In genomic region chr11:41320233-41320993, GRCh38 we compare ENCODE assay signal across 25 cellular contexts.
DNase-seq lines count a peak whose midpoint lies in the region; ATAC-seq and TF ChIP-seq lines count a peak whose summit lies in the region.
"Had no signal": no experiment of that assay in that cellular context is flagged by ENCODE, and none has a peak within 500 bp of the region (broad histone marks: within the 10 kb centered on the region; RNA-seq: fewer than 3 reads in every experiment).

No MANE protein-coding gene starts in this region.

- no peaks in the 10 kb centered on the region for H3K9me3 ChIP-seq in PC-3 (ENCODE audit: low read length)
- H3K9me3 ChIP-seq: BLaER1 treated with 17β-estradiol and CSF1 and Interleukin-3, amounts not matched to agents 10 nM and 100 nM; breast epithelium; ovary; upper lobe of right lung had no signal

- BruUV-seq in PC-3 (replicated peaks; lab: Mats Ljungman, UMichigan), result no TSS peak

- CTCF ChIA-PET in PC-3 (lab: Charles Lee), result no interaction called here

- no peaks in the 10 kb centered on the region for H3K4me1 ChIP-seq in PC-3 (ENCODE audit: insufficient read depth, low read length)
- H3K4me1 ChIP-seq: breast epithelium, upper lobe of right lung had no signal

- no peaks in the 10 kb centered on the region for H3K9me2 ChIP-seq in PC-3 (replicated peaks; ENCODE audit: low read length)

- no peaks in the 10 kb centered on the region for H3K27me3 ChIP-seq in PC-3 (ENCODE audit: low read length)
- H3K27me3 ChIP-seq: BLaER1 treated with 17β-estradiol and CSF1 and Interleukin-3, amounts not matched to agents 10 nM and 100 nM; breast epithelium; ovary; upper lobe of right lung had no signal

- H3K9ac ChIP-seq in PC-3 (ENCODE audit: low read length), result no peak overlapping the region
- H3K9ac ChIP-seq: BLaER1 treated with 17β-estradiol and CSF1 and Interleukin-3, amounts not matched to agents 10 nM and 100 nM had no signal

- H4K20me1 ChIP-seq in PC-3 (ENCODE audit: low read length), result no peaks in the 10 kb centered on the region
- H4K20me1 ChIP-seq: BLaER1 treated with 17β-estradiol and CSF1 and Interleukin-3, amounts not matched to agents 10 nM and 100 nM had no signal

- H3K4me2 ChIP-seq in PC-3 (ENCODE audit: low read length), result no peak overlapping the region

- POLR2A ChIA-PET in PC-3 (lab: Charles Lee; ENCODE audit: unreplicated experiment), result no interaction called here

- no peak overlapping the region for H3K27ac ChIP-seq in PC-3 (ENCODE audit: low read length)
- H3K27ac ChIP-seq: BLaER1 treated with 17β-estradiol and CSF1 and Interleukin-3, amounts not matched to agents 10 nM and 100 nM; breast epithelium; ovary; skin epidermis; upper lobe of right lung had no signal

- no peak overlapping the region for H2AFZ ChIP-seq in PC-3 (ENCODE audit: low read length)

- no peak for TF ChIP-seq CTCF in PC-3 (conservative IDR thresholded peaks at IDR 0.05; ENCODE audit: low read depth, low read length)

- intact Hi-C loops in PC-3 (cut with micrococcal nuclease), result no loop called here

- no peak overlapping the region for H3K4me3 ChIP-seq in PC-3 (ENCODE audit: low read length)
- H3K4me3 ChIP-seq: BLaER1 treated with 17β-estradiol and CSF1 and Interleukin-3, amounts not matched to agents 10 nM and 100 nM; breast epithelium; K562; ovary; skin epidermis; upper lobe of right lung had no signal

- ATAC-seq in HG02642 (IDR thresholded peaks at IDR 0.05; ENCODE audit: poor library complexity, unreplicated experiment), result peak; percentile 47
- no peak for ATAC-seq in PC-3
- no peak for ATAC-seq in GM19395 (IDR thresholded peaks at IDR 0.05; ENCODE audit: unreplicated experiment)
- ATAC-seq: activated T-cell treated with anti-CD3 and anti-CD28 coated beads, Interleukin-2, amount 50 U/mL, for 72 hours; HCT116; K562; left cardiac atrium; natural killer cell treated with Interleukin-12 subunit alpha and Interleukin-12 subunit beta and Interleukin-15 and Interleukin-18, amount 100 ng/mL, for 72 hours; stimulated activated naive CD8-positive, alpha-beta T cell treated with anti-CD3 and anti-CD28 coated beads, Interleukin-15, Interleukin-2, amounts not matched to agents 100 U/mL and 50 U/mL, for 24 hours; T-helper 17 cell; upper lobe of right lung had no signal

- H3K36me3 ChIP-seq in PC-3 (ENCODE audit: low read depth, low read length), result no peaks in the 10 kb centered on the region
- H3K36me3 ChIP-seq: BLaER1 treated with 17β-estradiol and CSF1 and Interleukin-3, amounts not matched to agents 10 nM and 100 nM; breast epithelium; ovary; upper lobe of right lung had no signal

- peak; percentile 15 for DNase-seq in RPMI7951 (ENCODE audit: low read depth)
- DNase-seq in iris pigment epithelial cell (ENCODE audit: low read depth), result peak; percentile 6
- DNase-seq in PC-3, result no peak
- no peak for DNase-seq in RPMI8226
- no peak for DNase-seq in NK-92 (lab: John Stamatoyannopoulos, UW; ENCODE audit: unreplicated experiment)
- DNase-seq: activated naive CD4-positive, alpha-beta T cell; activated T-cell treated with anti-CD3 and anti-CD28 coated beads, Interleukin-2, amount 50 U/mL, for 72 hours; effector CD4-positive, alpha-beta T cell; hippocampal formation; left cardiac atrium; NCI-H1105 treated with DMSO at 0.1 percent for 48 hours; NCI-H187 treated with DMSO at 0.1 percent for 48 hours; NCI-H510A treated with DMSO at 0.1 percent for 48 hours; ovary; stimulated activated naive CD8-positive, alpha-beta T cell treated with anti-CD3 and anti-CD28 coated beads, Interleukin-15, Interleukin-2, amounts not matched to agents 100 U/mL and 50 U/mL, for 24 hours; T-helper 17 cell; upper lobe of right lung had no signal

- no peaks in the 10 kb centered on the region for H3F3A ChIP-seq in PC-3 (ENCODE audit: low read length, unreplicated experiment)

- H3K79me2 ChIP-seq in PC-3 (ENCODE audit: low read length), result no peaks in the 10 kb centered on the region

Comparison
In these comparisons a context has a peak if more than half of its experiments do, and no peak if none do; other contexts are left out.
1. DNase-seq: peak in RPMI7951 (single experiment) and iris pigment epithelial cell (single experiment); none in PC-3 (single experiment), RPMI8226 (single experiment) and NK-92 (single experiment).